ENCODE assay signal across 2 cellular contexts in the genomic region with DNA sequence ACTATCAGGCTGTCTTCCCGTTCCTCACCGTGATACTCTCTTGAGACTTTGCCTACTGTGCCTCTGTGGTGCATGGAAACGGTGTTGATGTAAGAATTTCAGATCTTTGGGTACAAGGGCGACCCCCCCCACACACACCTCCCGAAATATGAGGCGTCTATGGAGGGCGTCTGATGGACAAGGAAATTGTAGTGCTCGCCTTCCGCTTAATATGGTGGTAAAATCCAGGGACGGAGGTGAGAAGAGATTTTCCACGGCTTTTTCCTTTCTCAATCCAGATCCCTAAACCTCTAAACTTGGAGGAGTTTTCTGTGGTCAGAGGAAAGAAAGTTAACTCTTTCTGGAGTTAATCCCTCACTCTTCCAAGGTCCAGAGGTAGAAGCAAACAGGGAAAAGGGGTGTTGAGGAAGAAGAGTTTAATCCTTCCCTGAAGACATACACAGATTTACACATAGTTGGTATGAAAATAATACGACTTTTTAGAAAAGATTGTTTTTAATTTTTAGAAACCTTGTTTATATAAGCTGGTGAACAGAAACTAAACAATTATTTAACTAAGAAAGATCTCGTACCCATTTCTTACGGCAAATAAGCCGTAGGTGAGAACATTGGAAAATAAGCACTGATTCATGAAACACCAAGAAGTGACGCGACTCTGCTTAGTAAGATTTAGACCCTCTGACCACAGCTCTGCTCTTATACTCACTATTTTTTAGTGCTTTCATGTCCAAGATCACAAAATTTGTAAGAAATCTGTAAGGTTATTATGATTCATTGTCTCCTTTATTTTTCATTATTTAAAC.
TF ChIP-seq lines count a peak whose summit lies in the region.

No MANE protein-coding gene starts in this region.

TF ChIP-seq in IMR-90, 13 proteins besides CTCF, POLR2A, EP300 and RAD21:
- TF ChIP-seq MXI1 (IDR thresholded peaks at IDR 0.05; ENCODE audit: borderline replicate concordance, low read depth, low read length) (no peak), CHD1 (IDR thresholded peaks at IDR 0.05; ENCODE audit: low read depth, low read length) (no peak), FOS (IDR thresholded peaks at IDR 0.05; ENCODE audit: low read depth, low read length) (no peak), MAZ (IDR thresholded peaks at IDR 0.05; ENCODE audit: borderline replicate concordance, low read depth, low read length) (no peak), MAFK (IDR thresholded peaks at IDR 0.05; ENCODE audit: low read depth, low read length) (no peak), CEBPB (IDR thresholded peaks at IDR 0.05; ENCODE audit: low read depth, low read length) (no peak), BHLHE40 (IDR thresholded peaks at IDR 0.05; ENCODE audit: low read depth, low read length) (no peak), NFE2L2 (IDR thresholded peaks at IDR 0.05; ENCODE audit: low read depth, low read length) (no peak), RCOR1 (IDR thresholded peaks at IDR 0.05; ENCODE audit: insufficient replicate concordance, low read length) (no peak), SMC3 (IDR thresholded peaks at IDR 0.05; ENCODE audit: low read depth, low read length) (no peak), RFX5 (IDR thresholded peaks at IDR 0.05; ENCODE audit: low read depth, low read length) (no peak)
- TF ChIP-seq, protein P1, sequence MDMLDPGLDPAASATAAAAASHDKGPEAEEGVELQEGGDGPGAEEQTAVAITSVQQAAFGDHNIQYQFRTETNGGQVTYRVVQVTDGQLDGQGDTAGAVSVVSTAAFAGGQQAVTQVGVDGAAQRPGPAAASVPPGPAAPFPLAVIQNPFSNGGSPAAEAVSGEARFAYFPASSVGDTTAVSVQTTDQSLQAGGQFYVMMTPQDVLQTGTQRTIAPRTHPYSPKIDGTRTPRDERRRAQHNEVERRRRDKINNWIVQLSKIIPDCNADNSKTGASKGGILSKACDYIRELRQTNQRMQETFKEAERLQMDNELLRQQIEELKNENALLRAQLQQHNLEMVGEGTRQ (IDR thresholded peaks at IDR 0.05; ENCODE audit: low read depth, low read length), result no peak
- TF ChIP-seq, protein P2, sequence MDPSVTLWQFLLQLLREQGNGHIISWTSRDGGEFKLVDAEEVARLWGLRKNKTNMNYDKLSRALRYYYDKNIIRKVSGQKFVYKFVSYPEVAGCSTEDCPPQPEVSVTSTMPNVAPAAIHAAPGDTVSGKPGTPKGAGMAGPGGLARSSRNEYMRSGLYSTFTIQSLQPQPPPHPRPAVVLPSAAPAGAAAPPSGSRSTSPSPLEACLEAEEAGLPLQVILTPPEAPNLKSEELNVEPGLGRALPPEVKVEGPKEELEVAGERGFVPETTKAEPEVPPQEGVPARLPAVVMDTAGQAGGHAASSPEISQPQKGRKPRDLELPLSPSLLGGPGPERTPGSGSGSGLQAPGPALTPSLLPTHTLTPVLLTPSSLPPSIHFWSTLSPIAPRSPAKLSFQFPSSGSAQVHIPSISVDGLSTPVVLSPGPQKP (IDR thresholded peaks at IDR 0.05; ENCODE audit: borderline replicate concordance, low read depth, low read length), result no peak

TF ChIP-seq in K562, 482 proteins besides CTCF, POLR2A, EP300 and RAD21:
- TF ChIP-seq MAFK (IDR thresholded peaks at IDR 0.05; ENCODE audit: low read length) (no peak), NR2C2 (CRISPR knock-in tag; IDR thresholded peaks at IDR 0.05) (no peak), NR2C2 (tag; IDR thresholded peaks at IDR 0.05) (0 out of 2 replicates have a peak, but pooled peaks have one; percentile 12), LCOR (CRISPR knock-in tag; IDR thresholded peaks at IDR 0.05) (0 out of 2 replicates have a peak, but pooled peaks have one; percentile 4), ZEB2 (IDR thresholded peaks at IDR 0.05) (no peak), ZNF174 (CRISPR knock-in tag; IDR thresholded peaks at IDR 0.05) (no peak), KDM1A (IDR thresholded peaks at IDR 0.05) (0 out of 4 replicates have a peak, but pooled peaks of 1 of the 2 experiments have one; percentile 38), PCBP2 (IDR thresholded peaks at IDR 0.05; ENCODE audit: low read depth, low read length, poor library complexity, severe bottlenecking) (no peak), YBX1 (IDR thresholded peaks at IDR 0.05) (no peak), NR2C1 (IDR thresholded peaks at IDR 0.05) (no peak), NR2C1 (tag; IDR thresholded peaks at IDR 0.05) (no peak), RBBP5 (IDR thresholded peaks at IDR 0.05; ENCODE audit: borderline replicate concordance, insufficient read depth, low read length, poor library complexity, severe bottlenecking) (peak; percentile 24), CBX5 (IDR thresholded peaks at IDR 0.05; ENCODE audit: borderline replicate concordance, low read depth) (no peak), SOX6 (IDR thresholded peaks at IDR 0.05) (no peak), NCOA2 (IDR thresholded peaks at IDR 0.05; ENCODE audit: partially characterized antibody in 2 of 2) (peak in 1 of 2 experiments; percentile 9), PML (IDR thresholded peaks at IDR 0.05; ENCODE audit: low read length) (no peak), ZNF354B (CRISPR knock-in tag; IDR thresholded peaks at IDR 0.05) (no peak), FOXK2 (conservative IDR thresholded peaks at IDR 0.05 in 1 of 2, IDR thresholded peaks at IDR 0.05 in 1 of 2; ENCODE audit: low read depth in 2 of 2) (no peak), THRAP3 (IDR thresholded peaks at IDR 0.05; ENCODE audit: borderline replicate concordance) (no peak), CC2D1A (IDR thresholded peaks at IDR 0.05) (no peak), BHLHE40 (IDR thresholded peaks at IDR 0.05; ENCODE audit: low read length) (no peak), PPARD (CRISPR knock-in tag; IDR thresholded peaks at IDR 0.05) (no peak), BRF1 (IDR thresholded peaks at IDR 0.05; ENCODE audit: borderline replicate concordance, extremely low read depth, insufficient read length) (no peak), POU5F1 (IDR thresholded peaks at IDR 0.05; ENCODE audit: borderline replicate concordance, low read depth, low read length, partially characterized antibody) (no peak), FOXP1 (CRISPR knock-in tag; IDR thresholded peaks at IDR 0.05) (no peak), ZNF780A (CRISPR knock-in tag; IDR thresholded peaks at IDR 0.05) (no peak), ZNF444 (CRISPR knock-in tag; IDR thresholded peaks at IDR 0.05) (no peak), NCOR1 (IDR thresholded peaks at IDR 0.05) (no peak), SMARCA5 (IDR thresholded peaks at IDR 0.05) (no peak), RBM25 (IDR thresholded peaks at IDR 0.05; ENCODE audit: low read depth, low read length, severe bottlenecking) (no peak)
- TF ChIP-seq, protein P3, sequence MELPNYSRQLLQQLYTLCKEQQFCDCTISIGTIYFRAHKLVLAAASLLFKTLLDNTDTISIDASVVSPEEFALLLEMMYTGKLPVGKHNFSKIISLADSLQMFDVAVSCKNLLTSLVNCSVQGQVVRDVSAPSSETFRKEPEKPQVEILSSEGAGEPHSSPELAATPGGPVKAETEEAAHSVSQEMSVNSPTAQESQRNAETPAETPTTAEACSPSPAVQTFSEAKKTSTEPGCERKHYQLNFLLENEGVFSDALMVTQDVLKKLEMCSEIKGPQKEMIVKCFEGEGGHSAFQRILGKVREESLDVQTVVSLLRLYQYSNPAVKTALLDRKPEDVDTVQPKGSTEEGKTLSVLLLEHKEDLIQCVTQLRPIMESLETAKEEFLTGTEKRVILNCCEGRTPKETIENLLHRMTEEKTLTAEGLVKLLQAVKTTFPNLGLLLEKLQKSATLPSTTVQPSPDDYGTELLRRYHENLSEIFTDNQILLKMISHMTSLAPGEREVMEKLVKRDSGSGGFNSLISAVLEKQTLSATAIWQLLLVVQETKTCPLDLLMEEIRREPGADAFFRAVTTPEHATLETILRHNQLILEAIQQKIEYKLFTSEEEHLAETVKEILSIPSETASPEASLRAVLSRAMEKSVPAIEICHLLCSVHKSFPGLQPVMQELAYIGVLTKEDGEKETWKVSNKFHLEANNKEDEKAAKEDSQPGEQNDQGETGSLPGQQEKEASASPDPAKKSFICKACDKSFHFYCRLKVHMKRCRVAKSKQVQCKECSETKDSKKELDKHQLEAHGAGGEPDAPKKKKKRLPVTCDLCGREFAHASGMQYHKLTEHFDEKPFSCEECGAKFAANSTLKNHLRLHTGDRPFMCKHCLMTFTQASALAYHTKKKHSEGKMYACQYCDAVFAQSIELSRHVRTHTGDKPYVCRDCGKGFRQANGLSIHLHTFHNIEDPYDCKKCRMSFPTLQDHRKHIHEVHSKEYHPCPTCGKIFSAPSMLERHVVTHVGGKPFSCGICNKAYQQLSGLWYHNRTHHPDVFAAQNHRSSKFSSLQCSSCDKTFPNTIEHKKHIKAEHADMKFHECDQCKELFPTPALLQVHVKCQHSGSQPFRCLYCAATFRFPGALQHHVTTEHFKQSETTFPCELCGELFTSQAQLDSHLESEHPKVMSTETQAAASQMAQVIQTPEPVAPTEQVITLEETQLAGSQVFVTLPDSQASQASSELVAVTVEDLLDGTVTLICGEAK (IDR thresholded peaks at IDR 0.05), result 0 out of 2 replicates have a peak, but pooled peaks have one; percentile 3
- TF ChIP-seq, protein P3 (CRISPR knock-in tag; IDR thresholded peaks at IDR 0.05), result no peak
- TF ChIP-seq, protein P4, sequence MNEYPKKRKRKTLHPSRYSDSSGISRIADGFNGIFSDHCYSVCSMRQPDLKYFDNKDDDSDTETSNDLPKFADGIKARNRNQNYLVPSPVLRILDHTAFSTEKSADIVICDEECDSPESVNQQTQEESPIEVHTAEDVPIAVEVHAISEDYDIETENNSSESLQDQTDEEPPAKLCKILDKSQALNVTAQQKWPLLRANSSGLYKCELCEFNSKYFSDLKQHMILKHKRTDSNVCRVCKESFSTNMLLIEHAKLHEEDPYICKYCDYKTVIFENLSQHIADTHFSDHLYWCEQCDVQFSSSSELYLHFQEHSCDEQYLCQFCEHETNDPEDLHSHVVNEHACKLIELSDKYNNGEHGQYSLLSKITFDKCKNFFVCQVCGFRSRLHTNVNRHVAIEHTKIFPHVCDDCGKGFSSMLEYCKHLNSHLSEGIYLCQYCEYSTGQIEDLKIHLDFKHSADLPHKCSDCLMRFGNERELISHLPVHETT (CRISPR knock-in tag; conservative IDR thresholded peaks at IDR 0.05 in 1 of 2, IDR thresholded peaks at IDR 0.05 in 1 of 2), result 0 out of 4 replicates have a peak, but pooled peaks of 1 of the 2 experiments have one; percentile 0
- TF ChIP-seq, protein P5, sequence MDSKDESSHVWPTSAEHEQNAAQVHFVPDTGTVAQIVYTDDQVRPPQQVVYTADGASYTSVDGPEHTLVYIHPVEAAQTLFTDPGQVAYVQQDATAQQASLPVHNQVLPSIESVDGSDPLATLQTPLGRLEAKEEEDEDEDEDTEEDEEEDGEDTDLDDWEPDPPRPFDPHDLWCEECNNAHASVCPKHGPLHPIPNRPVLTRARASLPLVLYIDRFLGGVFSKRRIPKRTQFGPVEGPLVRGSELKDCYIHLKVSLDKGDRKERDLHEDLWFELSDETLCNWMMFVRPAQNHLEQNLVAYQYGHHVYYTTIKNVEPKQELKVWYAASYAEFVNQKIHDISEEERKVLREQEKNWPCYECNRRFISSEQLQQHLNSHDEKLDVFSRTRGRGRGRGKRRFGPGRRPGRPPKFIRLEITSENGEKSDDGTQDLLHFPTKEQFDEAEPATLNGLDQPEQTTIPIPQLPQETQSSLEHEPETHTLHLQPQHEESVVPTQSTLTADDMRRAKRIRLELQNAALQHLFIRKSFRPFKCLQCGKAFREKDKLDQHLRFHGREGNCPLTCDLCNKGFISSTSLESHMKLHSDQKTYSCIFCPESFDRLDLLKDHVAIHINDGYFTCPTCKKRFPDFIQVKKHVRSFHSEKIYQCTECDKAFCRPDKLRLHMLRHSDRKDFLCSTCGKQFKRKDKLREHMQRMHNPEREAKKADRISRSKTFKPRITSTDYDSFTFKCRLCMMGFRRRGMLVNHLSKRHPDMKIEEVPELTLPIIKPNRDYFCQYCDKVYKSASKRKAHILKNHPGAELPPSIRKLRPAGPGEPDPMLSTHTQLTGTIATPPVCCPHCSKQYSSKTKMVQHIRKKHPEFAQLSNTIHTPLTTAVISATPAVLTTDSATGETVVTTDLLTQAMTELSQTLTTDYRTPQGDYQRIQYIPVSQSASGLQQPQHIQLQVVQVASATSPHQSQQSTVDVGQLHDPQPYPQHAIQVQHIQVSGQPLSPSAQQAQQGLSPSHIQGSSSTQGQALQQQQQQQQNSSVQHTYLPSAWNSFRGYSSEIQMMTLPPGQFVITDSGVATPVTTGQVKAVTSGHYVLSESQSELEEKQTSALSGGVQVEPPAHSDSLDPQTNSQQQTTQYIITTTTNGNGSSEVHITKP (IDR thresholded peaks at IDR 0.05; ENCODE audit: partially characterized antibody), result no peak
